In the genomic region with DNA sequence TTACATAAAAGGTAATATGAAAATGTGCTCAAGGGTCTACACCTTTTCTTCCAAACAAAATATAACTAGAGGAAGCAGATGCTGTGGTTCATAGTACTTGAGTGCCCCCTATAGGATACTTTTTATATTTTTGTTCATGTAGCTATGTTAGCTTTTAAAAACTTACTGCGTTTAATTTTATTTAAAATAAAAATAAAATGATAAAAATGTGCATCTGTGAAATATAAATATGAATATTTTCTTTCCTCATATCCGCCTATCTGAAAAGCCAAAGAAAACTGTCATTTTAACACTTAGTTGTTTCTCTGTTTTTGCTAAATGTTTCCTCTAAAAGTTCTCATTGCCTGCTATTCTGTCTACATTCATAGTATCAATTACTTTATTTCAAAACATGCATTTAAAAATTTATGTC, we compare ENCODE assay signal across 8 cellular contexts. TPM values are rescaled to one million over a fixed set of nuclear protein-coding genes. Genes with fewer than 3 reads are reported as not detected.
DNase-seq lines count a peak whose midpoint lies in the region; TF ChIP-seq lines count a peak whose summit lies in the region.

No MANE protein-coding gene starts in this region.

- H3K4me3 ChIP-seq in GM23248 (no peak overlapping the region), colonic mucosa (no peak overlapping the region)

- H3K27ac Mint-ChIP-seq in progenitor cell of endocrine pancreas: no peak overlapping the region

- no peaks in the 10 kb centered on the region for H3K4me1 Mint-ChIP-seq in progenitor cell of endocrine pancreas (ENCODE audit: low read depth)

- no peak overlapping the region for H2AFZ ChIP-seq in GM23248

- H3K9me2 ChIP-seq in GM23248 (ENCODE audit: insufficient read depth): no peaks in the 10 kb centered on the region

- no peaks in the 10 kb centered on the region for H3K9me3 ChIP-seq in GM23248 (ENCODE audit: low read depth)
- H3K9me3 ChIP-seq in colonic mucosa: no peaks in the 10 kb centered on the region

- no peaks in the 10 kb centered on the region for H4K20me1 ChIP-seq in GM23248 (ENCODE audit: insufficient read depth)

- TF ChIP-seq CTCF in colonic mucosa (IDR thresholded peaks at IDR 0.05) (peak; percentile 40), progenitor cell of endocrine pancreas (IDR thresholded peaks at IDR 0.05; ENCODE audit: unreplicated experiment) (peak; percentile 85)

- H3K36me3 ChIP-seq in GM23248 (ENCODE audit: low read depth) (no peaks in the 10 kb centered on the region), colonic mucosa (no peaks in the 10 kb centered on the region)

- H3K27ac ChIP-seq in GM23248 (no peak overlapping the region), colonic mucosa (no peak overlapping the region)

- H3K4me1 ChIP-seq in GM23248 (ENCODE audit: insufficient read depth): no peaks in the 10 kb centered on the region
- no peaks in the 10 kb centered on the region for H3K4me1 ChIP-seq in colonic mucosa

- H3K4me3 Mint-ChIP-seq in progenitor cell of endocrine pancreas (ENCODE audit: low read depth): no peak overlapping the region

- no peak overlapping the region for H3K9ac ChIP-seq in GM23248
- no peak overlapping the region for H3K9ac ChIP-seq in colonic mucosa (ENCODE audit: low read depth in 2 of 2, low read length in 2 of 2)

- no peaks in the 10 kb centered on the region for H3K27me3 Mint-ChIP-seq in progenitor cell of endocrine pancreas

- no peak overlapping the region for H3K4me2 ChIP-seq in GM23248 (ENCODE audit: unreplicated experiment)

- peaks cover 13% of the 10 kb centered on the region for H3K27me3 ChIP-seq in GM23248 (replicated peaks; ENCODE audit: insufficient read depth)
- no peaks in the 10 kb centered on the region for H3K27me3 ChIP-seq in colonic mucosa

- peak; percentile 15 for DNase-seq in CD1c-positive myeloid dendritic cell (ENCODE audit: extremely low spot score)
- DNase-seq in GM23248: peak; percentile 34
- peak; percentile 30 for DNase-seq in NCI-H69 (lab: John Stamatoyannopoulos, UW)
- DNase-seq in colonic mucosa: no peak
- no peak for DNase-seq in progenitor cell of endocrine pancreas (ENCODE audit: low spot score, unreplicated experiment)
- DNase-seq in amniotic stem cell (lab: John Stamatoyannopoulos, UW): no peak
- DNase-seq in activated CD4-positive, alpha-beta T cell treated with anti-CD3 and anti-CD28 coated beads for 1 hour: no peak
- DNase-seq in activated CD8-positive, alpha-beta memory T cell treated with anti-CD3 and anti-CD28 coated beads, Interleukin-2, amount 50 U/mL, for 4 hours: no peak

- intact Hi-C loops in colonic mucosa (cut with DNase I): no loop called here

- no peaks in the 10 kb centered on the region for H3K36me3 Mint-ChIP-seq in progenitor cell of endocrine pancreas (ENCODE audit: insufficient read depth)

- in situ Hi-C loops in GM23248 (cut with MboI): no loop called here

- H3F3A ChIP-seq in GM23248 (ENCODE audit: insufficient read depth): no peaks in the 10 kb centered on the region

- H3K9me3 Mint-ChIP-seq in progenitor cell of endocrine pancreas (ENCODE audit: low read depth): no peaks in the 10 kb centered on the region

- WGBS in GM23248 (ENCODE audit: low coverage in 1 of 2, low lambda C conversion rate in 2 of 2, missing lambda C conversion rate in 2 of 2), 2 experiments: 0 to 3% methylated on average over 2 of the region's 2 CpGs

- no peaks in the 10 kb centered on the region for H3K79me2 ChIP-seq in GM23248 (ENCODE audit: insufficient read depth)

RNA-seq across cellular contexts. Expression of a gene that starts 9.6 kb away (rescaled TPM):
- total RNA-seq in GM23248 (2014; rRNA removed; shearing (Covaris generic)): not detected in 2 replicates
- polyA plus RNA-seq in GM23248 (2016; fragmentation: Nextera tagmentation; extraction: Ambion mirVana): not detected in 2 replicates
- total RNA-seq in colonic mucosa (under 1 TPM; 0.10 to 0.19 TPM), progenitor cell of endocrine pancreas (0.57 and 1.4 TPM in 2 replicates)

Comparison
In these comparisons a context has a peak if more than half of its experiments do, and no peak if none do; other contexts are left out.
1. DNase-seq: peak in CD1c-positive myeloid dendritic cell (single experiment), GM23248 (single experiment) and NCI-H69 (single experiment); none in colonic mucosa (single experiment), progenitor cell of endocrine pancreas (single experiment), amniotic stem cell (single experiment), activated CD4-positive, alpha-beta T cell treated with anti-CD3 and anti-CD28 coated beads for 1 hour (single experiment) and activated CD8-positive, alpha-beta memory T cell treated with anti-CD3 and anti-CD28 coated beads, Interleukin-2, amount 50 U/mL, for 4 hours (single experiment).